24 cellular contexts compared by ENCODE assay signal in the genomic region with DNA sequence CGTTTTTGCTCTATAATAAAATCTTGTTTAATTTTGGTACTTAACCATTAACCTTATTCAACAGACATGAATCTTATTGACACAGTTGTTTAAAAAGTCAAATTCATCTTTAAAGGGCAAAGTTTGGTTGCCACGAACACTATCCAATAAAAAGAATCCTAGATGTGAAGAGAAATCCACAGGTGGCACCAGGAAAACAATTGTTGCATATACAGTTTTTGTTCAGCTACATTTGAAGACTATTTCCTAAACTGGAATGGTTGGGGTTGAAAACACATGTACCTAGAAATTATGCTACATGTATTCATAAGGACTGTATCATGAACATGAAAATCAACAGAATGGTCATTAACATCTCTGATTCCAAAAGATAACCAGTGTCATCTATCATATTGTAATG.
"Had no signal": no experiment of that assay in that cellular context is flagged by ENCODE, and none has a peak within 500 bp of the region (broad histone marks: within the 10 kb centered on the region; RNA-seq: fewer than 3 reads in every experiment).

No MANE protein-coding gene starts in this region.

- H3K79me2 ChIP-seq: hepatocyte had no signal

- H3K27me3 ChIP-seq: colonic mucosa, dorsolateral prefrontal cortex, esophagus muscularis mucosa, esophagus squamous epithelium, foreskin keratinocyte, gastrocnemius medialis, gastroesophageal sphincter, heart left ventricle, heart right ventricle, hepatocyte had no signal

- ATAC-seq: effector memory CD8-positive, alpha-beta T cell; esophagus mucosa; foreskin keratinocyte; gastrocnemius medialis; gastroesophageal sphincter; heart left ventricle; heart right ventricle had no signal

- H3K9me3 ChIP-seq: colonic mucosa, esophagus muscularis mucosa, esophagus squamous epithelium, gastrocnemius medialis, gastroesophageal sphincter, heart right ventricle had no signal

- H3K4me1 ChIP-seq: colonic mucosa, esophagus muscularis mucosa, esophagus squamous epithelium, foreskin keratinocyte, gastrocnemius medialis, gastroesophageal sphincter, heart left ventricle, heart right ventricle had no signal

- H3K4me3 ChIP-seq: colonic mucosa, coronary artery, dorsolateral prefrontal cortex, esophagus muscularis mucosa, esophagus squamous epithelium, gastrocnemius medialis, gastroesophageal sphincter, heart left ventricle, heart right ventricle, hepatocyte had no signal

- H3K36me3 ChIP-seq: colonic mucosa, esophagus muscularis mucosa, esophagus squamous epithelium, gastrocnemius medialis, gastroesophageal sphincter, heart left ventricle, heart right ventricle had no signal

- DNase-seq: colonic mucosa; cortex of kidney; dermis blood vessel endothelial cell; dorsolateral prefrontal cortex; effector CD4-positive, alpha-beta T cell; effector CD8-positive, alpha-beta T cell; effector memory CD4-positive, alpha-beta T cell; effector memory CD8-positive, alpha-beta T cell; endodermal cell; erythroblast; esophagus squamous epithelium; foreskin fibroblast; foreskin keratinocyte; foreskin melanocyte; gastrocnemius medialis; glutamatergic neuron; heart left ventricle; heart right ventricle had no signal

- H3K27ac ChIP-seq: colonic mucosa, coronary artery, dorsolateral prefrontal cortex, epithelial cell of prostate, esophagus muscularis mucosa, esophagus squamous epithelium, foreskin keratinocyte, gastrocnemius medialis, gastroesophageal sphincter, heart left ventricle, heart right ventricle, hepatocyte had no signal

- H2AFZ ChIP-seq: hepatocyte had no signal

- H3K4me2 ChIP-seq: hepatocyte had no signal
